ENCODE assay signal across 19 cellular contexts in genomic region chr2:172389685-172390339, GRCh38.
"Had no signal": no experiment of that assay in that cellular context is flagged by ENCODE, and none has a peak within 500 bp of the region (broad histone marks: within the 10 kb centered on the region; RNA-seq: fewer than 3 reads in every experiment).

No MANE protein-coding gene starts in this region.

- H3K4me1 Mint-ChIP-seq: activated CD8-positive, alpha-beta memory T cell treated with anti-CD3 and anti-CD28 coated beads, Interleukin-2, amount 10 ng/mL, durations not matched to agents 7 days and 5 days; activated naive CD8-positive, alpha-beta T cell treated with anti-CD3 and anti-CD28 coated beads, Interleukin-2, amount 50 U/mL, for 24 hours had no signal

- H3K4me3 ChIP-seq: left lung, thyroid gland, vagina had no signal

- DNase-seq: activated CD4-positive, alpha-beta memory T cell treated with anti-CD3 and anti-CD28 coated beads for 36 hours; activated CD4-positive, alpha-beta T cell treated with anti-CD3 and anti-CD28 coated beads for 1 hour; activated CD8-positive, alpha-beta memory T cell treated with anti-CD3 and anti-CD28 coated beads, Interleukin-2, amount 10 ng/mL, durations not matched to agents 7 days and 5 days; activated naive CD4-positive, alpha-beta T cell treated with anti-CD3 and anti-CD28 coated beads for 36 hours; activated naive CD8-positive, alpha-beta T cell treated with anti-CD3 and anti-CD28 coated beads, Interleukin-2, amount 50 U/mL, for 24 hours; activated T-cell treated with anti-CD3 and anti-CD28 coated beads, Interleukin-2, amount 50 U/mL, for 1 hour; aorta; effector memory CD8-positive, alpha-beta T cell; islet precursor cell; left lung; stimulated activated CD4-positive, alpha-beta T cell treated with anti-CD3 and anti-CD28 coated beads, Interleukin-15, amount 100 ng/mL, for 24 hours; stimulated activated CD4-positive, alpha-beta T cell treated with anti-CD3 and anti-CD28 coated beads, Interleukin-4, amount 100 ng/mL, for 1 hour; stimulated activated naive B cell treated with anti-CD40 and anti-IgM and Interleukin-4, amounts not matched to agents 10 μg/mL and 1 μg/mL and 100 μg/mL, for 72 hours; T-cell; T-helper 9 cell; thyroid gland had no signal

- H3K36me3 Mint-ChIP-seq: activated CD4-positive, alpha-beta memory T cell treated with anti-CD3 and anti-CD28 coated beads for 36 hours; activated CD8-positive, alpha-beta memory T cell treated with anti-CD3 and anti-CD28 coated beads, Interleukin-2, amount 10 ng/mL, durations not matched to agents 7 days and 5 days; stimulated activated naive B cell treated with anti-CD40 and anti-IgM and Interleukin-4, amounts not matched to agents 10 μg/mL and 1 μg/mL and 100 μg/mL, for 72 hours; T-cell had no signal

- H3K4me3 Mint-ChIP-seq: activated CD4-positive, alpha-beta memory T cell treated with anti-CD3 and anti-CD28 coated beads for 36 hours; activated CD8-positive, alpha-beta memory T cell treated with anti-CD3 and anti-CD28 coated beads, Interleukin-2, amount 10 ng/mL, durations not matched to agents 7 days and 5 days; activated naive CD4-positive, alpha-beta T cell treated with anti-CD3 and anti-CD28 coated beads for 36 hours; activated naive CD8-positive, alpha-beta T cell treated with anti-CD3 and anti-CD28 coated beads, Interleukin-2, amount 50 U/mL, for 24 hours; dendritic cell treated with granulocyte-macrophage colony-stimulating factor and Interleukin-4, amounts not matched to agents 40 ng/mL and 50 ng/mL, for 4 days; effector memory CD8-positive, alpha-beta T cell; stimulated activated naive B cell treated with anti-CD40 and anti-IgM and Interleukin-4, amounts not matched to agents 10 μg/mL and 1 μg/mL and 100 μg/mL, for 72 hours; T-cell had no signal

- H3K27ac Mint-ChIP-seq: activated CD4-positive, alpha-beta memory T cell treated with anti-CD3 and anti-CD28 coated beads for 36 hours; activated CD8-positive, alpha-beta memory T cell treated with anti-CD3 and anti-CD28 coated beads, Interleukin-2, amount 10 ng/mL, durations not matched to agents 7 days and 5 days; activated naive CD4-positive, alpha-beta T cell treated with anti-CD3 and anti-CD28 coated beads for 36 hours; activated naive CD8-positive, alpha-beta T cell treated with anti-CD3 and anti-CD28 coated beads, Interleukin-2, amount 50 U/mL, for 24 hours; activated T-helper 2 cell treated with anti-CD3 and anti-CD28 coated beads, Interferon-gamma antibody, Interleukin-2, Interleukin-4, amounts not matched to agents 10 μg/mL and 5 μg/mL and 100 μg/mL, durations not matched to agents 14 hours and 24 hours and 36 hours; dendritic cell treated with granulocyte-macrophage colony-stimulating factor and Interleukin-4, amounts not matched to agents 40 ng/mL and 50 ng/mL, for 4 days; effector memory CD8-positive, alpha-beta T cell; stimulated activated naive B cell treated with anti-CD40 and anti-IgM and Interleukin-4, amounts not matched to agents 10 μg/mL and 1 μg/mL and 100 μg/mL, for 72 hours; T-cell had no signal

- H3K9me3 Mint-ChIP-seq: activated CD4-positive, alpha-beta memory T cell treated with anti-CD3 and anti-CD28 coated beads for 36 hours; activated naive CD4-positive, alpha-beta T cell treated with anti-CD3 and anti-CD28 coated beads for 36 hours; activated naive CD8-positive, alpha-beta T cell treated with anti-CD3 and anti-CD28 coated beads, Interleukin-2, amount 50 U/mL, for 24 hours; activated T-helper 2 cell treated with anti-CD3 and anti-CD28 coated beads, Interferon-gamma antibody, Interleukin-2, Interleukin-4, amounts not matched to agents 10 μg/mL and 5 μg/mL and 100 μg/mL, durations not matched to agents 14 hours and 24 hours and 36 hours; dendritic cell treated with granulocyte-macrophage colony-stimulating factor and Interleukin-4, amounts not matched to agents 40 ng/mL and 50 ng/mL, for 4 days; effector memory CD8-positive, alpha-beta T cell; stimulated activated naive B cell treated with anti-CD40 and anti-IgM and Interleukin-4, amounts not matched to agents 10 μg/mL and 1 μg/mL and 100 μg/mL, for 72 hours; T-cell had no signal

- H3K27me3 Mint-ChIP-seq: activated CD4-positive, alpha-beta memory T cell treated with anti-CD3 and anti-CD28 coated beads for 36 hours; activated CD8-positive, alpha-beta memory T cell treated with anti-CD3 and anti-CD28 coated beads, Interleukin-2, amount 10 ng/mL, durations not matched to agents 7 days and 5 days; activated naive CD8-positive, alpha-beta T cell treated with anti-CD3 and anti-CD28 coated beads, Interleukin-2, amount 50 U/mL, for 24 hours; dendritic cell treated with granulocyte-macrophage colony-stimulating factor and Interleukin-4, amounts not matched to agents 40 ng/mL and 50 ng/mL, for 4 days had no signal

- ATAC-seq: activated CD8-positive, alpha-beta memory T cell treated with anti-CD3 and anti-CD28 coated beads, Interleukin-2, amount 10 ng/mL, durations not matched to agents 7 days and 5 days; activated naive CD8-positive, alpha-beta T cell treated with anti-CD3 and anti-CD28 coated beads, Interleukin-2, amount 50 U/mL, for 24 hours; effector memory CD8-positive, alpha-beta T cell; left lung; stimulated activated naive B cell treated with anti-CD40 and anti-IgM and Interleukin-4, amounts not matched to agents 10 μg/mL and 1 μg/mL and 100 μg/mL, for 72 hours; T-cell had no signal
